ENCODE assay signal across 1 cellular context in genomic region chr2:200382883-200383282, GRCh38.
TF ChIP-seq lines count a peak whose summit lies in the region.

No MANE protein-coding gene starts in this region.

TF ChIP-seq in A549, 52 proteins besides CTCF, POLR2A, EP300 and RAD21 (continued from another document):
- TF ChIP-seq REST (IDR thresholded peaks at IDR 0.05): no peak
